In genomic region chr6:137625808-137626207, GRCh38 we compare ENCODE assay signal across 20 cellular contexts.
A peak's percentile ranks its signal among the peaks of the same experiment; 100 is the strongest.
DNase-seq lines count a peak whose midpoint lies in the region; TF ChIP-seq lines count a peak whose summit lies in the region.
"Had no signal": no experiment of that assay in that cellular context is flagged by ENCODE, and none has a peak within 500 bp of the region (broad histone marks: within the 10 kb centered on the region; RNA-seq: fewer than 3 reads in every experiment).

No MANE protein-coding gene starts in this region.

- peak; percentile 45 for TF ChIP-seq CTCF in BE2C (IDR thresholded peaks at IDR 0.05; ENCODE audit: low read depth, low read length)
- peak; percentile 32; the same call in 1 of the 2 replicates for TF ChIP-seq CTCF in OCI-LY7 (conservative IDR thresholded peaks at IDR 0.05; ENCODE audit: low read length)
- peak; percentile 13 for TF ChIP-seq CTCF in fibroblast of mammary gland (conservative IDR thresholded peaks at IDR 0.05; ENCODE audit: control insufficient read depth, insufficient read depth, low read depth, low read length)

- CTCF ChIA-PET in HEK293T (lab: Yijun Ruan, JAX), result interaction anchor here (0.6 to 1.0 kb wide), 2 partner anchors 13 to 312 kb away, joined by 3 to 4 read pairs; no protein-coding TSS in a partner anchor
- CTCF ChIA-PET in OCI-LY7 (lab: Charles Lee; ENCODE audit: unreplicated experiment), result no interaction called here

- POLR2A ChIA-PET in HEK293T (lab: Yijun Ruan, JAX) (no interaction called here), OCI-LY7 (lab: Charles Lee) (interaction anchor here (0.5 to 2.1 kb wide), 4 partner anchors 8 to 647 kb away, joined by 3 to 7 read pairs (median 3); no protein-coding TSS in a partner anchor)

- DNase-seq in BE2C, result no peak
- DNase-seq in HEK293T (ENCODE audit: extremely low spot score), result peak; percentile 32
- DNase-seq in OCI-LY7 (ENCODE audit: low spot score), result no peak
- no peak for DNase-seq in fibroblast of mammary gland (ENCODE audit: low read depth)
- DNase-seq in middle frontal gyrus (ENCODE audit: extremely low spot score, low spot score), result no peak
- DNase-seq in NCI-H146 (lab: John Stamatoyannopoulos, UW), result no peak
- DNase-seq in NCI-H2196 (lab: John Stamatoyannopoulos, UW; ENCODE audit: unreplicated experiment), result no peak
- DNase-seq: activated B cell treated with CpG ODN at 0.5 μM for 24 hours; activated CD4-positive, alpha-beta memory T cell treated with anti-CD3 and anti-CD28 coated beads, Interleukin-2, amount 10 ng/mL, durations not matched to agents 7 days and 5 days; activated gamma-delta T cell; activated naive CD8-positive, alpha-beta T cell treated with anti-CD3 and anti-CD28 coated beads, Interleukin-2, amount 50 U/mL, for 24 hours; activated T-cell treated with anti-CD3 and anti-CD28 coated beads for 4 hours; CD8-positive, alpha-beta T cell; erythroblast; foreskin melanocyte; hippocampal formation; NCI-H187 treated with DMSO at 0.1 percent for 48 hours; NCI-H446; upper lobe of right lung had no signal

- H4K20me1 ChIP-seq in OCI-LY7 (ENCODE audit: insufficient read depth, low read length), result no peaks in the 10 kb centered on the region

- intact Hi-C loops in OCI-LY7 (cut with micrococcal nuclease; ENCODE audit: unreplicated experiment), result no loop called here

- no peak overlapping the region for H2AFZ ChIP-seq in OCI-LY7 (ENCODE audit: low read length)

- no peak overlapping the region for H3K4me2 ChIP-seq in OCI-LY7 (ENCODE audit: low read length)

- H3K9me3 ChIP-seq in BE2C (no peaks in the 10 kb centered on the region), OCI-LY7 (ENCODE audit: low read length) (no peaks in the 10 kb centered on the region)
- H3K9me3 ChIP-seq: upper lobe of right lung had no signal

- H3K79me2 ChIP-seq in OCI-LY7 (ENCODE audit: insufficient read depth, low read depth, low read length), result no peaks in the 10 kb centered on the region

- BruUV-seq in OCI-LY7 (replicated peaks; lab: Mats Ljungman, UMichigan), result no TSS peak

- H3K4me1 ChIP-seq in BE2C, result no peaks in the 10 kb centered on the region; the same call in none of the 2 replicates
- H3K4me1 ChIP-seq in OCI-LY7 (ENCODE audit: insufficient read depth, low read length, poor library complexity, severe bottlenecking), result peaks cover 3% of the 10 kb centered on the region
- H3K4me1 ChIP-seq: upper lobe of right lung had no signal

- H3K27ac ChIP-seq in OCI-LY7 (ENCODE audit: low read depth, low read length, poor library complexity, severe bottlenecking), result no peak overlapping the region
- H3K27ac ChIP-seq: SK-N-MC, upper lobe of right lung had no signal

- no peaks in the 10 kb centered on the region for H3K9me2 ChIP-seq in OCI-LY7 (ENCODE audit: insufficient read depth, low read length)

- H3K27me3 ChIP-seq in BE2C, result no peaks in the 10 kb centered on the region
- H3K27me3 ChIP-seq: upper lobe of right lung had no signal

- no peak overlapping the region for H3K4me3 ChIP-seq in BE2C (ENCODE audit: low read depth, low read length)
- no peak overlapping the region for H3K4me3 ChIP-seq in OCI-LY7 (ENCODE audit: low read depth, low read length, poor library complexity, severe bottlenecking)
- H3K4me3 ChIP-seq in fibroblast of mammary gland (ENCODE audit: control insufficient read depth, low read depth, low read length), result no peak overlapping the region
- H3K4me3 ChIP-seq: SK-N-MC, upper lobe of right lung had no signal

- H3K36me3 ChIP-seq in BE2C, result no peaks in the 10 kb centered on the region
- no peaks in the 10 kb centered on the region for H3K36me3 ChIP-seq in OCI-LY7 (ENCODE audit: insufficient read depth, low read length)
- H3K36me3 ChIP-seq: upper lobe of right lung had no signal

TF ChIP-seq in HEK293T, 16 proteins besides CTCF, POLR2A, EP300 and RAD21:
- TF ChIP-seq FOXA1 (IDR thresholded peaks at IDR 0.05) (no peak), TARDBP (IDR thresholded peaks at IDR 0.05) (no peak), ZNF384 (IDR thresholded peaks at IDR 0.05) (no peak), CTBP1 (IDR thresholded peaks at IDR 0.05; ENCODE audit: borderline replicate concordance) (no peak)
- TF ChIP-seq, protein P1, sequence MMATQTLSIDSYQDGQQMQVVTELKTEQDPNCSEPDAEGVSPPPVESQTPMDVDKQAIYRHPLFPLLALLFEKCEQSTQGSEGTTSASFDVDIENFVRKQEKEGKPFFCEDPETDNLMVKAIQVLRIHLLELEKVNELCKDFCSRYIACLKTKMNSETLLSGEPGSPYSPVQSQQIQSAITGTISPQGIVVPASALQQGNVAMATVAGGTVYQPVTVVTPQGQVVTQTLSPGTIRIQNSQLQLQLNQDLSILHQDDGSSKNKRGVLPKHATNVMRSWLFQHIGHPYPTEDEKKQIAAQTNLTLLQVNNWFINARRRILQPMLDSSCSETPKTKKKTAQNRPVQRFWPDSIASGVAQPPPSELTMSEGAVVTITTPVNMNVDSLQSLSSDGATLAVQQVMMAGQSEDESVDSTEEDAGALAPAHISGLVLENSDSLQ (IDR thresholded peaks at IDR 0.05), result no peak
